In genomic region chr3:124660606-124661005, GRCh38 we compare ENCODE assay signal across 13 cellular contexts.
DNase-seq lines count a peak whose midpoint lies in the region; ATAC-seq and TF ChIP-seq lines count a peak whose summit lies in the region.
"Had no signal": no experiment of that assay in that cellular context is flagged by ENCODE, and none has a peak within 500 bp of the region (broad histone marks: within the 10 kb centered on the region; RNA-seq: fewer than 3 reads in every experiment).

No MANE protein-coding gene starts in this region.

- peaks cover 4 to 11% of the 10 kb centered on the region in 2 donors for H3K36me3 Mint-ChIP-seq in activated naive CD4-positive, alpha-beta T cell treated with anti-CD3 and anti-CD28 coated beads, Interleukin-2, amount 50 U/mL, for 72 hours
- H3K36me3 Mint-ChIP-seq in chondrocyte (ENCODE audit: low read depth) (peaks cover 9% of the 10 kb centered on the region), progenitor cell of endocrine pancreas (ENCODE audit: insufficient read depth) (peaks cover 17% of the 10 kb centered on the region)
- peaks cover 18 to 35% of the 10 kb centered on the region in 2 donors for H3K36me3 Mint-ChIP-seq in CD4-positive, alpha-beta memory T cell
- peaks cover 0 to 5% (median 0%) of the 10 kb centered on the region in 3 donors for H3K36me3 Mint-ChIP-seq in naive thymus-derived CD8-positive, alpha-beta T cell

- POLR2A ChIA-PET in CD4-positive, alpha-beta memory T cell (lab: Charles Lee; ENCODE audit: partially characterized antibody), result no interaction called here
- POLR2A ChIA-PET in naive thymus-derived CD8-positive, alpha-beta T cell (lab: Charles Lee), result interaction anchor here (0.7 kb wide), 1 partner anchor 14 kb away, joined by 4 read pairs; no protein-coding TSS in a partner anchor

- no peaks in the 10 kb centered on the region for H3K9me3 Mint-ChIP-seq in activated naive CD4-positive, alpha-beta T cell treated with anti-CD3 and anti-CD28 coated beads, Interleukin-2, amount 50 U/mL, for 72 hours
- H3K9me3 Mint-ChIP-seq in chondrocyte (ENCODE audit: low read depth) (no peaks in the 10 kb centered on the region), progenitor cell of endocrine pancreas (ENCODE audit: low read depth) (no peaks in the 10 kb centered on the region)
- H3K9me3 Mint-ChIP-seq in stimulated activated naive CD8-positive, alpha-beta T cell treated with anti-CD3 and anti-CD28 coated beads, Interleukin-15, amount 100 ng/mL, for 72 hours, result no peaks in the 10 kb centered on the region
- H3K9me3 Mint-ChIP-seq in CD4-positive, alpha-beta memory T cell, result no peaks in the 10 kb centered on the region
- H3K9me3 Mint-ChIP-seq in naive thymus-derived CD8-positive, alpha-beta T cell, result no peaks in the 10 kb centered on the region
- H3K9me3 Mint-ChIP-seq: CD4-positive, alpha-beta T cell; GM23338 had no signal

- no peaks in the 10 kb centered on the region for H3K4me1 ChIP-seq in CD4-positive, alpha-beta memory T cell (ENCODE audit: insufficient read depth, low read length)

- ATAC-seq in activated naive CD4-positive, alpha-beta T cell treated with anti-CD3 and anti-CD28 coated beads, Interleukin-2, amount 50 U/mL, for 72 hours, result peak; percentile 41 to 72
- no peak for ATAC-seq in stimulated activated naive CD8-positive, alpha-beta T cell treated with anti-CD3 and anti-CD28 coated beads, Interleukin-15, amount 100 ng/mL, for 72 hours
- no peak for ATAC-seq in naive thymus-derived CD8-positive, alpha-beta T cell
- ATAC-seq: GM23338 had no signal

- H3K9me3 ChIP-seq in CD4-positive, alpha-beta memory T cell (ENCODE audit: control insufficient read depth in 1 of 2, low read length in 2 of 2), result no peaks in the 10 kb centered on the region
- H3K9me3 ChIP-seq: BLaER1 treated with 17β-estradiol and CSF1 and Interleukin-3, amounts not matched to agents 10 nM and 100 nM had no signal

- H3K4me1 Mint-ChIP-seq in chondrocyte (ENCODE audit: low read depth) (peaks cover 22% of the 10 kb centered on the region), progenitor cell of endocrine pancreas (ENCODE audit: low read depth) (peaks cover 8% of the 10 kb centered on the region)
- peaks cover 30% of the 10 kb centered on the region for H3K4me1 Mint-ChIP-seq in stimulated activated naive CD8-positive, alpha-beta T cell treated with anti-CD3 and anti-CD28 coated beads, Interleukin-15, amount 100 ng/mL, for 72 hours
- H3K4me1 Mint-ChIP-seq in CD4-positive, alpha-beta memory T cell, result no peaks in the 10 kb centered on the region
- peaks cover 0 to 7% (median 0%) of the 10 kb centered on the region in 4 donors for H3K4me1 Mint-ChIP-seq in naive thymus-derived CD8-positive, alpha-beta T cell
- H3K4me1 Mint-ChIP-seq: GM23338 had no signal

- CTCF ChIA-PET in CD4-positive, alpha-beta memory T cell (lab: Charles Lee; ENCODE audit: partially characterized antibody), result interaction anchor here (1.3 kb wide), 1 partner anchor 28 kb away, joined by 3 read pairs; no protein-coding TSS in a partner anchor

- TF ChIP-seq CTCF in chondrocyte (IDR thresholded peaks at IDR 0.05), result no peak
- no peak for TF ChIP-seq CTCF in progenitor cell of endocrine pancreas (IDR thresholded peaks at IDR 0.05; ENCODE audit: unreplicated experiment)

- intact Hi-C loops in CD4-positive, alpha-beta memory T cell (cut with micrococcal nuclease), result no loop called here

- H3K27me3 Mint-ChIP-seq in chondrocyte (ENCODE audit: low read depth) (no peaks in the 10 kb centered on the region), progenitor cell of endocrine pancreas (no peaks in the 10 kb centered on the region)
- peaks cover 35% of the 10 kb centered on the region for H3K27me3 Mint-ChIP-seq in stimulated activated naive CD8-positive, alpha-beta T cell treated with anti-CD3 and anti-CD28 coated beads, Interleukin-15, amount 100 ng/mL, for 72 hours
- H3K27me3 Mint-ChIP-seq in CD4-positive, alpha-beta memory T cell, result no peaks in the 10 kb centered on the region
- peaks cover 0 to 22% (median 10%) of the 10 kb centered on the region in 5 donors for H3K27me3 Mint-ChIP-seq in naive thymus-derived CD8-positive, alpha-beta T cell

- no peak overlapping the region for H3K27ac ChIP-seq in CD4-positive, alpha-beta memory T cell (ENCODE audit: low read depth, low read length)
- H3K27ac ChIP-seq: BLaER1 treated with 17β-estradiol and CSF1 and Interleukin-3, amounts not matched to agents 10 nM and 100 nM had no signal

- H3K27ac Mint-ChIP-seq in activated naive CD4-positive, alpha-beta T cell treated with anti-CD3 and anti-CD28 coated beads, Interleukin-2, amount 50 U/mL, for 72 hours, result peak overlapping the region; percentile 61 to 70
- peak overlapping the region; percentile 43 for H3K27ac Mint-ChIP-seq in chondrocyte (ENCODE audit: unreplicated experiment)
- H3K27ac Mint-ChIP-seq in progenitor cell of endocrine pancreas, result peak overlapping the region; percentile 7
- no peak overlapping the region for H3K27ac Mint-ChIP-seq in stimulated activated naive CD8-positive, alpha-beta T cell treated with anti-CD3 and anti-CD28 coated beads, Interleukin-15, amount 100 ng/mL, for 72 hours
- H3K27ac Mint-ChIP-seq in CD4-positive, alpha-beta memory T cell, result peak overlapping the region in 1 of 7 donors; percentile 27
- no peak overlapping the region for H3K27ac Mint-ChIP-seq in naive thymus-derived CD8-positive, alpha-beta T cell
- H3K27ac Mint-ChIP-seq: CD4-positive, alpha-beta T cell; GM23338 had no signal

- H3K36me3 ChIP-seq in CD4-positive, alpha-beta memory T cell (ENCODE audit: insufficient read depth, low read length), result no peaks in the 10 kb centered on the region

- no peak for DNase-seq in activated naive CD4-positive, alpha-beta T cell treated with anti-CD3 and anti-CD28 coated beads, Interleukin-2, amount 50 U/mL, for 72 hours (ENCODE audit: low spot score in 2 of 2)
- no peak for DNase-seq in activated naive CD4-positive, alpha-beta T cell (lab: John Stamatoyannopoulos, UW)
- DNase-seq in chondrocyte (ENCODE audit: low spot score), result no peak
- DNase-seq in progenitor cell of endocrine pancreas (ENCODE audit: low spot score, unreplicated experiment), result no peak
- no peak for DNase-seq in stimulated activated naive CD8-positive, alpha-beta T cell treated with anti-CD3 and anti-CD28 coated beads, Interleukin-15, amount 100 ng/mL, for 72 hours
- DNase-seq in COR-L47 (lab: John Stamatoyannopoulos, UW), result no peak
- no peak for DNase-seq in CD4-positive, alpha-beta memory T cell
- no peak for DNase-seq in naive thymus-derived CD8-positive, alpha-beta T cell
- DNase-seq: ACHN; CD4-positive, alpha-beta T cell; H7 had no signal

- no peak overlapping the region for H3K4me3 ChIP-seq in CD4-positive, alpha-beta memory T cell (ENCODE audit: low read length in 2 of 2)
- H3K4me3 ChIP-seq: BLaER1 treated with 17β-estradiol and CSF1 and Interleukin-3, amounts not matched to agents 10 nM and 100 nM; GM23338 had no signal

- no peak overlapping the region for H3K4me3 Mint-ChIP-seq in chondrocyte (ENCODE audit: unreplicated experiment)
- H3K4me3 Mint-ChIP-seq in progenitor cell of endocrine pancreas (ENCODE audit: low read depth), result no peak overlapping the region
- H3K4me3 Mint-ChIP-seq in stimulated activated naive CD8-positive, alpha-beta T cell treated with anti-CD3 and anti-CD28 coated beads, Interleukin-15, amount 100 ng/mL, for 72 hours, result peak overlapping the region; percentile 9 to 44
- no peak overlapping the region for H3K4me3 Mint-ChIP-seq in CD4-positive, alpha-beta memory T cell
- no peak overlapping the region for H3K4me3 Mint-ChIP-seq in naive thymus-derived CD8-positive, alpha-beta T cell
- H3K4me3 Mint-ChIP-seq: CD4-positive, alpha-beta T cell; GM23338 had no signal

- H3K27me3 ChIP-seq in CD4-positive, alpha-beta memory T cell (ENCODE audit: insufficient read depth, low read length), result no peaks in the 10 kb centered on the region
- H3K27me3 ChIP-seq: BLaER1 treated with 17β-estradiol and CSF1 and Interleukin-3, amounts not matched to agents 10 nM and 100 nM had no signal

Comparison
In these comparisons a context has a peak if more than half of its experiments do, and no peak if none do; other contexts are left out.
1. ATAC-seq: peak in activated naive CD4-positive, alpha-beta T cell treated with anti-CD3 and anti-CD28 coated beads, Interleukin-2, amount 50 U/mL, for 72 hours (2 of 2); none in stimulated activated naive CD8-positive, alpha-beta T cell treated with anti-CD3 and anti-CD28 coated beads, Interleukin-15, amount 100 ng/mL, for 72 hours (single experiment) and naive thymus-derived CD8-positive, alpha-beta T cell (0 of 2).
2. H3K27ac Mint-ChIP-seq: peak in activated naive CD4-positive, alpha-beta T cell treated with anti-CD3 and anti-CD28 coated beads, Interleukin-2, amount 50 U/mL, for 72 hours (2 of 2), chondrocyte (single experiment) and progenitor cell of endocrine pancreas (single experiment); none in stimulated activated naive CD8-positive, alpha-beta T cell treated with anti-CD3 and anti-CD28 coated beads, Interleukin-15, amount 100 ng/mL, for 72 hours (0 of 2) and naive thymus-derived CD8-positive, alpha-beta T cell (0 of 10).
3. H3K4me3 Mint-ChIP-seq: peak in stimulated activated naive CD8-positive, alpha-beta T cell treated with anti-CD3 and anti-CD28 coated beads, Interleukin-15, amount 100 ng/mL, for 72 hours (2 of 2); none in chondrocyte (single experiment), progenitor cell of endocrine pancreas (single experiment), CD4-positive, alpha-beta memory T cell (0 of 8) and naive thymus-derived CD8-positive, alpha-beta T cell (0 of 10).